ENCODE assay signal across 1 cellular context in the genomic region with DNA sequence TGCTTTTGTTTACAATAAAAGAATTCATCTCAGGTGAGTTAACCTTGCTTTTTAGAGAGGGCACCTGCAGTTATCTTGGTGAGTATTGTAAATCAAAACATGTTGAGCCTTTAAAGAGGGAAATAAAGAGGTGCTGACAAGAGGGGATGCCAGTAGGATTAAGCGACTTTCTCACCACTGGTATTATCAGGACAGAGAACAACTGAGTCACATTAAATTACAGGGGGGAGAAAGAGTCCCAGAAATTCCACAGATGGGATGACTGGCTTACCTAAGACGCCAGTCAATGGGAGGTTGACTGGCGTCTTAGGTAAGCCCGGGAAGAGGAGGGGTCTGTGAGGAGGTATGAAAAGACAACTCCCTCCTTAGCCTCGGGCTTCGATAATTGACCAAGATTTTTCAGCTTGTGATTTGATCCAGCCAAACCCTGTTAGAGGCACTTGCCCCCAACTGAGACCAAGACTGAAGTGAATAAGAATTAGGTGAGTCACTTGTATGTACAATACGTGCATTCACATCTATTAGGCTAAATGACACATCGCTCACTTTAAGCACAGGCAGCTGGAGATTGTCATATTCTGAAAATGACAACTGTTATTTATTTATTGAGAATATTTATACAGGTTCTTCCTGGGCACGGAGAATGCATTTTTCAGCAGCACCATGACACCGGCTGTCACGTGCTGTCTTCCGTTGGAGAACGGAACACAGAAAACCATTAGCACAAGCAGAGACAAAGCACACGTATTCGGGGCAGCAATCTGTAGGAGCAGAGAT.
TF ChIP-seq lines count a peak whose summit lies in the region.

No MANE protein-coding gene starts in this region.

TF ChIP-seq in HEK293, 187 proteins besides CTCF, POLR2A, EP300 and RAD21 (continued from another document):
- no peak for TF ChIP-seq YY1 (tag by site-specific recombination; IDR thresholded peaks at IDR 0.05)
- TF ChIP-seq, protein P1, sequence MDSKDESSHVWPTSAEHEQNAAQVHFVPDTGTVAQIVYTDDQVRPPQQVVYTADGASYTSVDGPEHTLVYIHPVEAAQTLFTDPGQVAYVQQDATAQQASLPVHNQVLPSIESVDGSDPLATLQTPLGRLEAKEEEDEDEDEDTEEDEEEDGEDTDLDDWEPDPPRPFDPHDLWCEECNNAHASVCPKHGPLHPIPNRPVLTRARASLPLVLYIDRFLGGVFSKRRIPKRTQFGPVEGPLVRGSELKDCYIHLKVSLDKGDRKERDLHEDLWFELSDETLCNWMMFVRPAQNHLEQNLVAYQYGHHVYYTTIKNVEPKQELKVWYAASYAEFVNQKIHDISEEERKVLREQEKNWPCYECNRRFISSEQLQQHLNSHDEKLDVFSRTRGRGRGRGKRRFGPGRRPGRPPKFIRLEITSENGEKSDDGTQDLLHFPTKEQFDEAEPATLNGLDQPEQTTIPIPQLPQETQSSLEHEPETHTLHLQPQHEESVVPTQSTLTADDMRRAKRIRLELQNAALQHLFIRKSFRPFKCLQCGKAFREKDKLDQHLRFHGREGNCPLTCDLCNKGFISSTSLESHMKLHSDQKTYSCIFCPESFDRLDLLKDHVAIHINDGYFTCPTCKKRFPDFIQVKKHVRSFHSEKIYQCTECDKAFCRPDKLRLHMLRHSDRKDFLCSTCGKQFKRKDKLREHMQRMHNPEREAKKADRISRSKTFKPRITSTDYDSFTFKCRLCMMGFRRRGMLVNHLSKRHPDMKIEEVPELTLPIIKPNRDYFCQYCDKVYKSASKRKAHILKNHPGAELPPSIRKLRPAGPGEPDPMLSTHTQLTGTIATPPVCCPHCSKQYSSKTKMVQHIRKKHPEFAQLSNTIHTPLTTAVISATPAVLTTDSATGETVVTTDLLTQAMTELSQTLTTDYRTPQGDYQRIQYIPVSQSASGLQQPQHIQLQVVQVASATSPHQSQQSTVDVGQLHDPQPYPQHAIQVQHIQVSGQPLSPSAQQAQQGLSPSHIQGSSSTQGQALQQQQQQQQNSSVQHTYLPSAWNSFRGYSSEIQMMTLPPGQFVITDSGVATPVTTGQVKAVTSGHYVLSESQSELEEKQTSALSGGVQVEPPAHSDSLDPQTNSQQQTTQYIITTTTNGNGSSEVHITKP (tag by site-specific recombination; IDR thresholded peaks at IDR 0.05), result no peak
- TF ChIP-seq, protein P2, sequence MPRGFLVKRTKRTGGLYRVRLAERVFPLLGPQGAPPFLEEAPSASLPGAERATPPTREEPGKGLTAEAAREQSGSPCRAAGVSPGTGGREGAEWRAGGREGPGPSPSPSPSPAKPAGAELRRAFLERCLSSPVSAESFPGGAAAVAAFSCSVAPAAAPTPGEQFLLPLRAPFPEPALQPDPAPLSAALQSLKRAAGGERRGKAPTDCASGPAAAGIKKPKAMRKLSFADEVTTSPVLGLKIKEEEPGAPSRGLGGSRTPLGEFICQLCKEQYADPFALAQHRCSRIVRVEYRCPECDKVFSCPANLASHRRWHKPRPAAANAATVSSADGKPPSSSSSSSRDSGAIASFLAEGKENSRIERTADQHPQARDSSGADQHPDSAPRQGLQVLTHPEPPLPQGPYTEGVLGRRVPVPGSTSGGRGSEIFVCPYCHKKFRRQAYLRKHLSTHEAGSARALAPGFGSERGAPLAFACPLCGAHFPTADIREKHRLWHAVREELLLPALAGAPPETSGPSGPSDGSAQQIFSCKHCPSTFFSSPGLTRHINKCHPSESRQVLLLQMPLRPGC (tag by site-specific recombination; IDR thresholded peaks at IDR 0.05), result no peak
- TF ChIP-seq ZFP69B (tag by site-specific recombination; IDR thresholded peaks at IDR 0.05), result no peak
- no peak for TF ChIP-seq ZNF311 (tag by site-specific recombination; IDR thresholded peaks at IDR 0.05; ENCODE audit: borderline replicate concordance)
- 0 out of 2 replicates have a peak, but pooled peaks have one; percentile 49 for TF ChIP-seq ZBTB17 (tag by site-specific recombination; IDR thresholded peaks at IDR 0.05)
- TF ChIP-seq ZNF777 (tag by site-specific recombination; IDR thresholded peaks at IDR 0.05; ENCODE audit: borderline replicate concordance), result no peak
- TF ChIP-seq ZNF114 (tag by site-specific recombination; IDR thresholded peaks at IDR 0.05), result no peak
- no peak for TF ChIP-seq ZNF785 (tag by site-specific recombination; IDR thresholded peaks at IDR 0.05)
- TF ChIP-seq ZNF514 (tag by site-specific recombination; IDR thresholded peaks at IDR 0.05), result no peak
- no peak for TF ChIP-seq ZNF169 (tag by site-specific recombination; IDR thresholded peaks at IDR 0.05)
- TF ChIP-seq REPIN1 (tag by site-specific recombination; IDR thresholded peaks at IDR 0.05; ENCODE audit: low read depth), result no peak
- TF ChIP-seq ZBTB20 (tag by site-specific recombination; IDR thresholded peaks at IDR 0.05), result peak; percentile 90
- TF ChIP-seq ZNF335 (tag by site-specific recombination; conservative IDR thresholded peaks at IDR 0.05), result peak; percentile 58; the same call in 1 of the 2 replicates
- TF ChIP-seq, protein P3, sequence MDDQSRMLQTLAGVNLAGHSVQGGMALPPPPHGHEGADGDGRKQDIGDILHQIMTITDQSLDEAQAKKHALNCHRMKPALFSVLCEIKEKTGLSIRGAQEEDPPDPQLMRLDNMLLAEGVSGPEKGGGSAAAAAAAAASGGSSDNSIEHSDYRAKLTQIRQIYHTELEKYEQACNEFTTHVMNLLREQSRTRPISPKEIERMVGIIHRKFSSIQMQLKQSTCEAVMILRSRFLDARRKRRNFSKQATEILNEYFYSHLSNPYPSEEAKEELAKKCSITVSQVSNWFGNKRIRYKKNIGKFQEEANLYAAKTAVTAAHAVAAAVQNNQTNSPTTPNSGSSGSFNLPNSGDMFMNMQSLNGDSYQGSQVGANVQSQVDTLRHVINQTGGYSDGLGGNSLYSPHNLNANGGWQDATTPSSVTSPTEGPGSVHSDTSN (CRISPR knock-in tag; IDR thresholded peaks at IDR 0.05), result no peak
- TF ChIP-seq, protein P4, sequence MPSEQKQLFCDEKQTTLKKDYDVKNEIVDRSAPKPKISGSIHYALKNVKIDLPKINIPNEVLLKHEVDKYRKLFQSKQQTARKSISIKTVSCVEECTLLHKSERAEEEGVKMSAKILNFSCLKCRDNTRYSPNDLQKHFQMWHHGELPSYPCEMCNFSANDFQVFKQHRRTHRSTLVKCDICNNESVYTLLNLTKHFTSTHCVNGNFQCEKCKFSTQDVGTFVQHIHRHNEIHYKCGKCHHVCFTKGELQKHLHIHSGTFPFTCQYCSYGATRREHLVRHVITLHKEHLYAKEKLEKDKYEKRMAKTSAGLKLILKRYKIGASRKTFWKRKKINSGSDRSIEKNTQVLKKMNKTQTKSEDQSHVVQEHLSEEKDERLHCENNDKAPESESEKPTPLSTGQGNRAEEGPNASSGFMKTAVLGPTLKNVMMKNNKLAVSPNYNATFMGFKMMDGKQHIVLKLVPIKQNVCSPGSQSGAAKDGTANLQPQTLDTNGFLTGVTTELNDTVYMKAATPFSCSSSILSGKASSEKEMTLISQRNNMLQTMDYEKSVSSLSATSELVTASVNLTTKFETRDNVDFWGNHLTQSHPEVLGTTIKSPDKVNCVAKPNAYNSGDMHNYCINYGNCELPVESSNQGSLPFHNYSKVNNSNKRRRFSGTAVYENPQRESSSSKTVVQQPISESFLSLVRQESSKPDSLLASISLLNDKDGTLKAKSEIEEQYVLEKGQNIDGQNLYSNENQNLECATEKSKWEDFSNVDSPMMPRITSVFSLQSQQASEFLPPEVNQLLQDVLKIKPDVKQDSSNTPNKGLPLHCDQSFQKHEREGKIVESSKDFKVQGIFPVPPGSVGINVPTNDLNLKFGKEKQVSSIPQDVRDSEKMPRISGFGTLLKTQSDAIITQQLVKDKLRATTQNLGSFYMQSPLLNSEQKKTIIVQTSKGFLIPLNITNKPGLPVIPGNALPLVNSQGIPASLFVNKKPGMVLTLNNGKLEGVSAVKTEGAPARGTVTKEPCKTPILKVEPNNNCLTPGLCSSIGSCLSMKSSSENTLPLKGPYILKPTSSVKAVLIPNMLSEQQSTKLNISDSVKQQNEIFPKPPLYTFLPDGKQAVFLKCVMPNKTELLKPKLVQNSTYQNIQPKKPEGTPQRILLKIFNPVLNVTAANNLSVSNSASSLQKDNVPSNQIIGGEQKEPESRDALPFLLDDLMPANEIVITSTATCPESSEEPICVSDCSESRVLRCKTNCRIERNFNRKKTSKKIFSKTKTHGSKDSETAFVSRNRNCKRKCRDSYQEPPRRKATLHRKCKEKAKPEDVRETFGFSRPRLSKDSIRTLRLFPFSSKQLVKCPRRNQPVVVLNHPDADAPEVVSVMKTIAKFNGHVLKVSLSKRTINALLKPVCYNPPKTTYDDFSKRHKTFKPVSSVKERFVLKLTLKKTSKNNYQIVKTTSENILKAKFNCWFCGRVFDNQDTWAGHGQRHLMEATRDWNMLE (tag by site-specific recombination; conservative IDR thresholded peaks at IDR 0.05; ENCODE audit: low read depth), result 0 out of 2 replicates have a peak, but pooled peaks have one; percentile 35
- TF ChIP-seq, protein P5, sequence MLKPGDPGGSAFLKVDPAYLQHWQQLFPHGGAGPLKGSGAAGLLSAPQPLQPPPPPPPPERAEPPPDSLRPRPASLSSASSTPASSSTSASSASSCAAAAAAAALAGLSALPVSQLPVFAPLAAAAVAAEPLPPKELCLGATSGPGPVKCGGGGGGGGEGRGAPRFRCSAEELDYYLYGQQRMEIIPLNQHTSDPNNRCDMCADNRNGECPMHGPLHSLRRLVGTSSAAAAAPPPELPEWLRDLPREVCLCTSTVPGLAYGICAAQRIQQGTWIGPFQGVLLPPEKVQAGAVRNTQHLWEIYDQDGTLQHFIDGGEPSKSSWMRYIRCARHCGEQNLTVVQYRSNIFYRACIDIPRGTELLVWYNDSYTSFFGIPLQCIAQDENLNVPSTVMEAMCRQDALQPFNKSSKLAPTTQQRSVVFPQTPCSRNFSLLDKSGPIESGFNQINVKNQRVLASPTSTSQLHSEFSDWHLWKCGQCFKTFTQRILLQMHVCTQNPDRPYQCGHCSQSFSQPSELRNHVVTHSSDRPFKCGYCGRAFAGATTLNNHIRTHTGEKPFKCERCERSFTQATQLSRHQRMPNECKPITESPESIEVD (tag by site-specific recombination; IDR thresholded peaks at IDR 0.05), result no peak
- no peak for TF ChIP-seq ZNF23 (tag by site-specific recombination; IDR thresholded peaks at IDR 0.05; ENCODE audit: borderline replicate concordance)
- TF ChIP-seq SCRT2 (tag by site-specific recombination; IDR thresholded peaks at IDR 0.05), result no peak
- TF ChIP-seq BCL11B (tag by site-specific recombination; IDR thresholded peaks at IDR 0.05; ENCODE audit: low read depth), result no peak
- no peak for TF ChIP-seq ZNF76 (tag by site-specific recombination; IDR thresholded peaks at IDR 0.05; ENCODE audit: borderline replicate concordance, low read depth)
- TF ChIP-seq ZNF146 (tag by site-specific recombination; IDR thresholded peaks at IDR 0.05), result no peak
- 0 out of 2 replicates have a peak, but pooled peaks have one; percentile 24 for TF ChIP-seq KLF10 (tag by site-specific recombination; IDR thresholded peaks at IDR 0.05)
- no peak for TF ChIP-seq ZNF768 (tag by site-specific recombination; IDR thresholded peaks at IDR 0.05)
- TF ChIP-seq SETDB1 (IDR thresholded peaks at IDR 0.05; ENCODE audit: insufficient read length, low read length), result no peak
- TF ChIP-seq ZNF341 (tag by site-specific recombination; IDR thresholded peaks at IDR 0.05; ENCODE audit: low read depth), result no peak
- TF ChIP-seq, protein P6, sequence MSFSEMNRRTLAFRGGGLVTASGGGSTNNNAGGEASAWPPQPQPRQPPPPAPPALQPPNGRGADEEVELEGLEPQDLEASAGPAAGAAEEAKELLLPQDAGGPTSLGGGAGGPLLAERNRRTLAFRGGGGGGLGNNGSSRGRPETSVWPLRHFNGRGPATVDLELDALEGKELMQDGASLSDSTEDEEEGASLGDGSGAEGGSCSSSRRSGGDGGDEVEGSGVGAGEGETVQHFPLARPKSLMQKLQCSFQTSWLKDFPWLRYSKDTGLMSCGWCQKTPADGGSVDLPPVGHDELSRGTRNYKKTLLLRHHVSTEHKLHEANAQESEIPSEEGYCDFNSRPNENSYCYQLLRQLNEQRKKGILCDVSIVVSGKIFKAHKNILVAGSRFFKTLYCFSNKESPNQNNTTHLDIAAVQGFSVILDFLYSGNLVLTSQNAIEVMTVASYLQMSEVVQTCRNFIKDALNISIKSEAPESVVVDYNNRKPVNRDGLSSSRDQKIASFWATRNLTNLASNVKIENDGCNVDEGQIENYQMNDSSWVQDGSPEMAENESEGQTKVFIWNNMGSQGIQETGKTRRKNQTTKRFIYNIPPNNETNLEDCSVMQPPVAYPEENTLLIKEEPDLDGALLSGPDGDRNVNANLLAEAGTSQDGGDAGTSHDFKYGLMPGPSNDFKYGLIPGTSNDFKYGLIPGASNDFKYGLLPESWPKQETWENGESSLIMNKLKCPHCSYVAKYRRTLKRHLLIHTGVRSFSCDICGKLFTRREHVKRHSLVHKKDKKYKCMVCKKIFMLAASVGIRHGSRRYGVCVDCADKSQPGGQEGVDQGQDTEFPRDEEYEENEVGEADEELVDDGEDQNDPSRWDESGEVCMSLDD (tag by site-specific recombination; IDR thresholded peaks at IDR 0.05), result no peak
- TF ChIP-seq ZNF830 (tag by site-specific recombination; IDR thresholded peaks at IDR 0.05; ENCODE audit: low read depth), result no peak
- no peak for TF ChIP-seq ZNF670 (tag by site-specific recombination; IDR thresholded peaks at IDR 0.05; ENCODE audit: low read depth)
- no peak for TF ChIP-seq ZFP37 (tag by site-specific recombination; IDR thresholded peaks at IDR 0.05)
- TF ChIP-seq, protein P7, sequence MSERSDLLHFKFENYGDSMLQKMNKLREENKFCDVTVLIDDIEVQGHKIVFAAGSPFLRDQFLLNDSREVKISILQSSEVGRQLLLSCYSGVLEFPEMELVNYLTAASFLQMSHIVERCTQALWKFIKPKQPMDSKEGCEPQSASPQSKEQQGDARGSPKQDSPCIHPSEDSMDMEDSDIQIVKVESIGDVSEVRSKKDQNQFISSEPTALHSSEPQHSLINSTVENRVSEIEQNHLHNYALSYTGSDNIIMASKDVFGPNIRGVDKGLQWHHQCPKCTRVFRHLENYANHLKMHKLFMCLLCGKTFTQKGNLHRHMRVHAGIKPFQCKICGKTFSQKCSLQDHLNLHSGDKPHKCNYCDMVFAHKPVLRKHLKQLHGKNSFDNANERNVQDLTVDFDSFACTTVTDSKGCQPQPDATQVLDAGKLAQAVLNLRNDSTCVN (tag by site-specific recombination; optimal IDR thresholded peaks at IDR 0.05), result no peak
